ENCODE assay signal across 8 cellular contexts in the genomic region with DNA sequence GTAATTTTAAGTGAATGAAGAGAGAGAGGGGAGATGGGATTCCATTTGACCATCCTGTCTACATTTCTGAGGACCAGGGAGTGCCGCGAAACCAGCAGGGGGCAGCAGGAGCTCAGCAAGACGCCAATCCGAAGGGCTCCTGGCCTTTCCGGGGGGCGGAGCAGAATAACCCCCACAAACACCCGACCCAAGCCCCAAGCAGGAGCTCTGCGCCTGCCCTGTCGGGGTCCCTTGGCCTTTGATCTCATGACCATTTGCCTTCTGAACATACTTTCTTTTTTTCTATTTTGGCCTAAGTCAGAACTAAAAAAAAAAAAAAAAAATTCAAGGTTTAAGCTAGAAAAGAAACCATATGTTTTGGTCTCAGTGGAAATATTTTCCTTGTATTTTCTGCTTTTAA. TPM values are rescaled to one million over a fixed set of nuclear protein-coding genes. Genes with fewer than 3 reads are reported as not detected.
A peak's percentile ranks its signal among the peaks of the same experiment; 100 is the strongest.
DNase-seq lines count a peak whose midpoint lies in the region; ATAC-seq and TF ChIP-seq lines count a peak whose summit lies in the region.

No MANE protein-coding gene starts in this region.

- no peaks in the 10 kb centered on the region for H3K79me2 ChIP-seq in Loucy (ENCODE audit: insufficient read depth, low read length)

- no peaks in the 10 kb centered on the region for H3K27me3 ChIP-seq in Loucy (ENCODE audit: insufficient read depth, low read length, poor library complexity, severe bottlenecking)

- no peaks in the 10 kb centered on the region for H3F3A ChIP-seq in Loucy (ENCODE audit: low read depth)

- H3K27me3 Mint-ChIP-seq in activated naive CD8-positive, alpha-beta T cell treated with anti-CD3 and anti-CD28 coated beads for 36 hours: no peaks in the 10 kb centered on the region

- no peak overlapping the region for H3K9ac ChIP-seq in Loucy (ENCODE audit: low read depth, low read length, poor library complexity, severe bottlenecking)

- H3K4me1 ChIP-seq in Loucy (ENCODE audit: insufficient read depth, low read length, poor library complexity, severe bottlenecking): peaks cover 12% of the 10 kb centered on the region

- no peaks in the 10 kb centered on the region for H3K9me2 ChIP-seq in Loucy (replicated peaks; ENCODE audit: low read depth, low read length)

- peak overlapping the region; percentile 64 for H3K4me2 ChIP-seq in Loucy (ENCODE audit: low read depth, low read length, poor library complexity, severe bottlenecking)

- TF ChIP-seq CTCF in Loucy (conservative IDR thresholded peaks at IDR 0.05; ENCODE audit: low read length): peak; percentile 95

- DNase-seq in EL (peak; percentile 57), T follicular helper cell (ENCODE audit: low read depth) (peak; percentile 75), cardiac septum (ENCODE audit: low spot score) (peak; percentile 89), renal cortical epithelial cell (ENCODE audit: low read depth) (peak; percentile 42)
- DNase-seq in activated naive CD8-positive, alpha-beta T cell treated with anti-CD3 and anti-CD28 coated beads for 36 hours: peak; percentile 86

- intact Hi-C loops in cardiac septum (cut with DNase I): loop anchor here (2.0 to 5.0 kb wide), 3 partner anchors 39 to 154 kb away; no protein-coding TSS in a partner anchor

- H3K4me1 Mint-ChIP-seq in activated naive CD8-positive, alpha-beta T cell treated with anti-CD3 and anti-CD28 coated beads for 36 hours: peaks cover 19% of the 10 kb centered on the region

- H3K4me3 Mint-ChIP-seq in activated naive CD8-positive, alpha-beta T cell treated with anti-CD3 and anti-CD28 coated beads for 36 hours: no peak overlapping the region

- H3K9me3 Mint-ChIP-seq in activated naive CD8-positive, alpha-beta T cell treated with anti-CD3 and anti-CD28 coated beads for 36 hours: no peaks in the 10 kb centered on the region

- H3K36me3 ChIP-seq in Loucy (ENCODE audit: insufficient read depth, low read length): no peaks in the 10 kb centered on the region

- H2AFZ ChIP-seq in Loucy (ENCODE audit: low read length): peak overlapping the region; percentile 85

- H3K4me3 ChIP-seq in Loucy (ENCODE audit: low read length, poor library complexity, severe bottlenecking): peak overlapping the region; percentile 36

- H3K9me3 ChIP-seq in Loucy (ENCODE audit: insufficient read depth, low read depth, low read length): no peaks in the 10 kb centered on the region

- H3K27ac Mint-ChIP-seq in activated naive CD8-positive, alpha-beta T cell treated with anti-CD3 and anti-CD28 coated beads for 36 hours: peak overlapping the region; percentile 76

- H4K20me1 ChIP-seq in Loucy (ENCODE audit: insufficient read depth, low read length, poor library complexity, severe bottlenecking): no peaks in the 10 kb centered on the region

- peaks cover 53% of the 10 kb centered on the region for H3K36me3 Mint-ChIP-seq in activated naive CD8-positive, alpha-beta T cell treated with anti-CD3 and anti-CD28 coated beads for 36 hours

- no peak for ATAC-seq in HG03521 (IDR thresholded peaks at IDR 0.05; ENCODE audit: unreplicated experiment)
- no peak for ATAC-seq in HG03159 (IDR thresholded peaks at IDR 0.05; ENCODE audit: unreplicated experiment)

RNA-seq across cellular contexts. Expression of a gene that starts 21.9 kb away (rescaled TPM):
- total RNA-seq in activated naive CD8-positive, alpha-beta T cell treated with anti-CD3 and anti-CD28 coated beads for 36 hours: not detected
- total RNA-seq in cardiac septum: 20.0 TPM
- total RNA-seq in renal cortical epithelial cell: 0.35 and 1.2 TPM in 2 replicates

RNA-seq across cellular contexts. Expression of a gene that starts 26.4 kb away (rescaled TPM):
- 100 to 1,000 TPM; 148 to 150 TPM for total RNA-seq in activated naive CD8-positive, alpha-beta T cell treated with anti-CD3 and anti-CD28 coated beads for 36 hours
- total RNA-seq in cardiac septum (5.4 TPM), renal cortical epithelial cell (not detected in 2 replicates)

RNA-seq across cellular contexts. Expression of a gene that starts 45.7 kb away (rescaled TPM):
- total RNA-seq in activated naive CD8-positive, alpha-beta T cell treated with anti-CD3 and anti-CD28 coated beads for 36 hours: under 1 TPM; 0.41 to 0.58 TPM
- total RNA-seq in cardiac septum: 17.0 TPM
- total RNA-seq in renal cortical epithelial cell: 0.15 and 0.35 TPM in 2 replicates

RNA-seq across cellular contexts. Expression of a gene that starts 53.8 kb away (rescaled TPM):
- 10 to 100 TPM; 49.1 to 50.7 TPM for total RNA-seq in activated naive CD8-positive, alpha-beta T cell treated with anti-CD3 and anti-CD28 coated beads for 36 hours
- total RNA-seq in cardiac septum: 3.8 TPM
- total RNA-seq in renal cortical epithelial cell: 15.8 and 41.8 TPM in 2 replicates

Comparison
In these comparisons a context has a peak if more than half of its experiments do, and no peak if none do; other contexts are left out.
1. RNA of a gene that starts 26.4 kb away (total RNA-seq): 148 to 150 TPM in activated naive CD8-positive, alpha-beta T cell treated with anti-CD3 and anti-CD28 coated beads for 36 hours; 5.4 TPM in cardiac septum (single experiment) and not detected in renal cortical epithelial cell; every median in the first group is over 10 times any median in the second.
2. RNA of a gene that starts 45.7 kb away (total RNA-seq): 17.0 TPM in cardiac septum (single experiment); 0.41 to 0.58 TPM in activated naive CD8-positive, alpha-beta T cell treated with anti-CD3 and anti-CD28 coated beads for 36 hours and 0.15 to 0.35 TPM in renal cortical epithelial cell; every median in the first group is over 10 times any median in the second.
3. Peak in every context shown above with its lines, with median percentiles within 50 percentile points of each other: DNase-seq.